Comparison of ENCODE assay signal across 16 cellular contexts in the genomic region with DNA sequence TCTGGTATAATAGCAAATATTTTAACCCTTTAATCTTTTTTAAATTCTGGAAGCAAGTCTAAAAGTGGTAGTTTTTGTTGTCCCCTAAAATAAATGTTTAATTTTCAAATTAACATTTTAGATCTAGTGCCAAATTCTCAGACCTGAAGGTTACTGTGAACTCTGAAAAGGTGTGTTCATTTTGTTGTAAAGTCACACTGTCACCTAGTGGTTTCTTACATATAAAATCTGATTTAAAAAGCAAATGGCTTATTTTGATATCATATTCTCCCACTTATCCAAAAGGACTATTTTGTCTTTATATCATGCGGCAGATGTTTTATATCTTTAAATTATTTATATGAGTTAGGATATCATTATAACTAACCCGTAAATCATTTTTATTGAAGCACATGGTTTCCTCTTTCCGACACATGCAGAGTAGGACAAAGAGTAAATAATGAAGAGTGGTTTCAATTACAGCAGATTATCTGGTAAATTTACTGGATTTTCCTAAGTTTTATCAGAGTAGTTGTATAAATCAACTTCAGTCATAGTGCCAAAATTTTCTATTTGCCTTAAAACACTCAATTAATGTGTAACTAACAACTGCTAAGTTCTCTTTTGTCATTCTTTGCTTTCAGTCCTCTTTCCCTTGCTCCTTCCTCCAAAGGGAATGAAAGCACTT.
DNase-seq lines count a peak whose midpoint lies in the region; TF ChIP-seq lines count a peak whose summit lies in the region.
"Had no signal": no experiment of that assay in that cellular context is flagged by ENCODE, and none has a peak within 500 bp of the region (broad histone marks: within the 10 kb centered on the region; RNA-seq: fewer than 3 reads in every experiment).

No MANE protein-coding gene starts in this region.

- no peaks in the 10 kb centered on the region for H3K9me2 ChIP-seq in hepatocyte (replicated peaks; ENCODE audit: insufficient read depth)
- H3K9me2 ChIP-seq: SK-N-SH had no signal

- H3K79me2 ChIP-seq in hepatocyte, result no peaks in the 10 kb centered on the region

- peak; percentile 32 for TF ChIP-seq CTCF in C4-2B (conservative IDR thresholded peaks at IDR 0.05)
- no peak for TF ChIP-seq CTCF in HFF-Myc (IDR thresholded peaks at IDR 0.05; ENCODE audit: low read depth, low read length, missing control alignments)
- TF ChIP-seq CTCF in hepatocyte (IDR thresholded peaks at IDR 0.05; ENCODE audit: poor library complexity), result peak; percentile 35
- no peak for TF ChIP-seq CTCF in GM20000 (IDR thresholded peaks at IDR 0.05; ENCODE audit: extremely low read depth, missing control alignments)

- 43% methylated on average over 3 of the region's 3 CpGs for WGBS in hepatocyte (ENCODE audit: low lambda C conversion rate, missing lambda C conversion rate)

- peak; percentile 22 for DNase-seq in HFF-Myc (ENCODE audit: extremely low read depth, low read depth)
- DNase-seq in OCI-M1 (lab: John Stamatoyannopoulos, UW), result peak; percentile 11
- DNase-seq in hepatocyte (ENCODE audit: low spot score), result peak; percentile 8
- no peak for DNase-seq in GM20000 (ENCODE audit: low spot score)
- no peak for DNase-seq in NCI-H2196 (lab: John Stamatoyannopoulos, UW; ENCODE audit: unreplicated experiment)
- DNase-seq in hippocampal formation (lab: John Stamatoyannopoulos, UW), result no peak
- no peak for DNase-seq in activated effector memory CD4-positive, alpha-beta T cell treated with Interleukin-2 at 50 U/mL for 16 hours
- DNase-seq: CD8-positive, alpha-beta T cell; DND-41; NCI-H1105; NCI-H1694 treated with DMSO at 0.1 percent for 48 hours; NCI-H446; Right ventricle myocardium superior; SK-N-SH; T-cell had no signal

- no peak overlapping the region for H3K4me2 ChIP-seq in hepatocyte
- H3K4me2 ChIP-seq: SK-N-SH had no signal

- H2AFZ ChIP-seq in hepatocyte, result no peak overlapping the region

- H3K27ac ChIP-seq in C4-2B (no peak overlapping the region), hepatocyte (peak overlapping the region; percentile 54)

- no peak overlapping the region for H3K4me3 ChIP-seq in HFF-Myc (replicated peaks; ENCODE audit: low read depth, low read length)
- H3K4me3 ChIP-seq in hepatocyte, result no peak overlapping the region

- no peaks in the 10 kb centered on the region for H3K27me3 ChIP-seq in hepatocyte

- H3K36me3 ChIP-seq in hepatocyte (replicated peaks; ENCODE audit: insufficient read depth, low read depth), result no peaks in the 10 kb centered on the region

- no peaks in the 10 kb centered on the region for H3K9me3 ChIP-seq in hepatocyte (ENCODE audit: low read depth)
- H3K9me3 ChIP-seq: SK-N-SH had no signal

- no peaks in the 10 kb centered on the region for H4K20me1 ChIP-seq in hepatocyte (ENCODE audit: insufficient read depth, poor library complexity, severe bottlenecking)

- H3K4me1 ChIP-seq in hepatocyte (ENCODE audit: insufficient read depth), result peaks cover 10% of the 10 kb centered on the region

Comparison
In these comparisons a context has a peak if more than half of its experiments do, and no peak if none do; other contexts are left out.
1. CTCF ChIP-seq: peak in C4-2B (single experiment) and hepatocyte (single experiment); none in HFF-Myc (single experiment) and GM20000 (single experiment).
2. DNase-seq: peak in HFF-Myc (single experiment), OCI-M1 (single experiment) and hepatocyte (single experiment); none in GM20000 (single experiment), NCI-H2196 (single experiment), hippocampal formation (0 of 2) and activated effector memory CD4-positive, alpha-beta T cell treated with Interleukin-2 at 50 U/mL for 16 hours (single experiment).